ENCODE assay signal across 8 cellular contexts in genomic region chr6:156719395-156719719, GRCh38. TPM values are rescaled to one million over a fixed set of nuclear protein-coding genes. Genes with fewer than 3 reads are reported as not detected.
DNase-seq lines count a peak whose midpoint lies in the region; ATAC-seq and TF ChIP-seq lines count a peak whose summit lies in the region.

No MANE protein-coding gene starts in this region.

- H3K27ac ChIP-seq in right lobe of liver = peak overlapping the region; percentile 85 to 100 (median 99)
- peak overlapping the region; percentile 93 to 96 for H3K27ac ChIP-seq in testis

- 48% methylated on average over 10 of the region's 13 CpGs for WGBS in right lobe of liver (ENCODE audit: insufficient coverage, low coverage, low lambda C conversion rate, missing lambda C conversion rate)
- 46 to 57% methylated on average over 13 of the region's 13 CpGs for WGBS in testis, 2 donors

- H3K4me3 Mint-ChIP-seq in T-helper 1 cell treated with Interleukin-12 subunit alpha and Interleukin-12 subunit beta and Interleukin-4 antibody, amounts not matched to agents 30 μg/mL and 1 μg/mL, for 36 hours = peak overlapping the region; percentile 77

- peak overlapping the region; percentile 5 to 45 (median 43) for H3K4me3 ChIP-seq in right lobe of liver
- peak overlapping the region; percentile 31 to 49 for H3K4me3 ChIP-seq in testis

- DNase-seq in T-helper 1 cell (no peak), amniotic epithelial cell (ENCODE audit: low read depth) (peak; percentile 29), right lobe of liver (no peak), testis (no peak), T-helper 9 cell (no peak), NCI-H2196 treated with DMSO at 0.1 percent for 48 hours (lab: John Stamatoyannopoulos, UW; ENCODE audit: unreplicated experiment) (no peak)

- no peaks in the 10 kb centered on the region for H3K9me3 ChIP-seq in right lobe of liver
- H3K9me3 ChIP-seq in testis = no peaks in the 10 kb centered on the region

- peaks cover 15% of the 10 kb centered on the region for H3K27me3 Mint-ChIP-seq in T-helper 1 cell treated with Interleukin-12 subunit alpha and Interleukin-12 subunit beta and Interleukin-4 antibody, amounts not matched to agents 30 μg/mL and 1 μg/mL, for 36 hours (ENCODE audit: low read depth)

- H3K36me3 ChIP-seq in right lobe of liver (no peaks in the 10 kb centered on the region), testis (ENCODE audit: low read depth, missing control alignments) (no peaks in the 10 kb centered on the region)

- H3K27me3 ChIP-seq in right lobe of liver (no peaks in the 10 kb centered on the region), testis (no peaks in the 10 kb centered on the region)

- H3K4me1 Mint-ChIP-seq in T-helper 1 cell treated with Interleukin-12 subunit alpha and Interleukin-12 subunit beta and Interleukin-4 antibody, amounts not matched to agents 30 μg/mL and 1 μg/mL, for 36 hours (ENCODE audit: low read depth) = peaks cover 8% of the 10 kb centered on the region

- H3K27ac Mint-ChIP-seq in T-helper 1 cell treated with Interleukin-12 subunit alpha and Interleukin-12 subunit beta and Interleukin-4 antibody, amounts not matched to agents 30 μg/mL and 1 μg/mL, for 36 hours = no peak overlapping the region

- intact Hi-C loops in right lobe of liver (cut with DNase I) = no loop called here
- intact Hi-C loops in testis (cut with DNase I; ENCODE audit: low total_unique reads) = loop anchor here (2.0 kb wide), 1 partner anchor 31 kb away; no protein-coding TSS in a partner anchor

- H3K36me3 Mint-ChIP-seq in T-helper 1 cell treated with Interleukin-12 subunit alpha and Interleukin-12 subunit beta and Interleukin-4 antibody, amounts not matched to agents 30 μg/mL and 1 μg/mL, for 36 hours (ENCODE audit: low read depth) = no peaks in the 10 kb centered on the region

- no peaks in the 10 kb centered on the region for H3K9me3 Mint-ChIP-seq in T-helper 1 cell treated with Interleukin-12 subunit alpha and Interleukin-12 subunit beta and Interleukin-4 antibody, amounts not matched to agents 30 μg/mL and 1 μg/mL, for 36 hours

- TF ChIP-seq POLR2A in right lobe of liver (IDR thresholded peaks at IDR 0.05) (no peak), testis (IDR thresholded peaks at IDR 0.05) (no peak)

- H3K4me1 ChIP-seq in right lobe of liver (peaks cover 0 to 25% (median 8%) of the 10 kb centered on the region in 4 donors), testis (peaks cover 33% of the 10 kb centered on the region)

- ATAC-seq in right lobe of liver = no peak
- ATAC-seq in HG03439 (IDR thresholded peaks at IDR 0.05; ENCODE audit: unreplicated experiment) = no peak

- TF ChIP-seq CTCF in right lobe of liver (IDR thresholded peaks at IDR 0.05) (no peak), testis (IDR thresholded peaks at IDR 0.05) (no peak)

RNA-seq across cellular contexts. Expression of gene ARID1B, which starts 57.8 kb away (rescaled TPM):
- 10 to 100 TPM; 23.2 to 35.3 (median 30.7) TPM for total RNA-seq in right lobe of liver
- 100 to 1,000 TPM; 103 to 126 TPM for total RNA-seq in testis
- polyA plus RNA-seq in testis (ENCODE audit: insufficient read depth, low read depth, low replicate concordance) = 26.2 TPM
